ENCODE assay signal across 1 cellular context in genomic region chr12:75938189-75938588, GRCh38.
A peak's percentile ranks its signal among the peaks of the same experiment; 100 is the strongest.
TF ChIP-seq lines count a peak whose summit lies in the region.

No MANE protein-coding gene starts in this region.

TF ChIP-seq in K562, 482 proteins besides CTCF, POLR2A, EP300 and RAD21 (continued from another document):
- TF ChIP-seq PBX2 (CRISPR knock-in tag; IDR thresholded peaks at IDR 0.05; ENCODE audit: low read depth) (no peak), PBX2 (tag; conservative IDR thresholded peaks at IDR 0.05; ENCODE audit: low read depth) (peak; percentile 92), EHMT2 (IDR thresholded peaks at IDR 0.05) (peak; percentile 53; the same call in 1 of the 2 replicates), FOXK2 (conservative IDR thresholded peaks at IDR 0.05 in 1 of 2, IDR thresholded peaks at IDR 0.05 in 1 of 2; ENCODE audit: low read depth in 2 of 2) (peak in 1 of 2 experiments; percentile 63; a peak in 3 of 4 replicates), LEF1 (IDR thresholded peaks at IDR 0.05) (peak; percentile 78), POLR2B (IDR thresholded peaks at IDR 0.05; ENCODE audit: low read depth, partially characterized antibody) (no peak), STAT5B (CRISPR knock-in tag; IDR thresholded peaks at IDR 0.05) (no peak), KDM5B (IDR thresholded peaks at IDR 0.05; ENCODE audit: insufficient replicate concordance, low read depth, low read length) (no peak), ZNF639 (CRISPR knock-in tag; conservative IDR thresholded peaks at IDR 0.05 in 1 of 2, IDR thresholded peaks at IDR 0.05 in 1 of 2) (0 out of 4 replicates have a peak, but pooled peaks of 1 of the 2 experiments have one; percentile 13), FOSL1 (tag; conservative IDR thresholded peaks at IDR 0.05) (peak; percentile 61), HES1 (IDR thresholded peaks at IDR 0.05; ENCODE audit: low read depth) (no peak), TEAD4 (IDR thresholded peaks at IDR 0.05; ENCODE audit: low read length) (peak; percentile 67), TEAD4 (CRISPR knock-in tag; IDR thresholded peaks at IDR 0.05; ENCODE audit: borderline replicate concordance) (no peak), ATF7 (IDR thresholded peaks at IDR 0.05) (peak; percentile 55), SNAPC5 (CRISPR knock-in tag; IDR thresholded peaks at IDR 0.05) (no peak), ZNF224 (CRISPR knock-in tag; IDR thresholded peaks at IDR 0.05) (no peak), PHF20 (IDR thresholded peaks at IDR 0.05; ENCODE audit: partially characterized antibody) (no peak), CCAR2 (IDR thresholded peaks at IDR 0.05; ENCODE audit: low read depth, low read length) (no peak), CXXC5 (CRISPR knock-in tag; IDR thresholded peaks at IDR 0.05) (0 out of 2 replicates have a peak, but pooled peaks have one; percentile 27), ZC3H8 (IDR thresholded peaks at IDR 0.05) (no peak), TRIM24 (IDR thresholded peaks at IDR 0.05) (peak; percentile 62 to 70; a peak in 3 of 4 replicates)
